ENCODE assay signal across 8 cellular contexts in genomic region chr2:200713704-200714064, GRCh38.
DNase-seq lines count a peak whose midpoint lies in the region; ATAC-seq, FAIRE-seq and TF ChIP-seq lines count a peak whose summit lies in the region.

No MANE protein-coding gene starts in this region.

- peak overlapping the region; percentile 81 for H3K4me2 ChIP-seq in GM23248 (ENCODE audit: unreplicated experiment)
- no peak overlapping the region for H3K4me2 ChIP-seq in fibroblast of lung (ENCODE audit: extremely low read depth, insufficient read depth, low read length)

- ATAC-seq in GM21737 (IDR thresholded peaks at IDR 0.05; ENCODE audit: unreplicated experiment): no peak
- no peak for ATAC-seq in HG03139 (IDR thresholded peaks at IDR 0.05; ENCODE audit: unreplicated experiment)

- peaks cover 7% of the 10 kb centered on the region; the same call in 1 of the 2 replicates for H3F3A ChIP-seq in GM23248 (ENCODE audit: insufficient read depth)

- H3K9ac ChIP-seq in GM23248: peak overlapping the region; percentile 69
- no peak overlapping the region for H3K9ac ChIP-seq in fibroblast of lung (ENCODE audit: insufficient read depth, low read length)

- H3K27me3 ChIP-seq in GM23248 (replicated peaks; ENCODE audit: insufficient read depth) (no peaks in the 10 kb centered on the region), fibroblast of lung (ENCODE audit: control insufficient read depth, insufficient read depth, low read length) (no peaks in the 10 kb centered on the region), small intestine (ENCODE audit: control insufficient read depth in 2 of 2, insufficient read depth in 2 of 2, low read length in 2 of 2) (no peaks in the 10 kb centered on the region)

- no peaks in the 10 kb centered on the region for H3K9me3 ChIP-seq in GM23248 (ENCODE audit: low read depth)
- H3K9me3 ChIP-seq in fibroblast of lung (ENCODE audit: control insufficient read depth, insufficient read depth, low read depth, low read length): no peaks in the 10 kb centered on the region
- H3K9me3 ChIP-seq in small intestine (ENCODE audit: control insufficient read depth, low read depth): no peaks in the 10 kb centered on the region

- peaks cover 23% of the 10 kb centered on the region for H3K4me1 ChIP-seq in GM23248 (ENCODE audit: insufficient read depth)
- H3K4me1 ChIP-seq in fibroblast of lung (ENCODE audit: control insufficient read depth, extremely low read depth, insufficient read depth, low read length): peaks cover 3% of the 10 kb centered on the region
- H3K4me1 ChIP-seq in small intestine (ENCODE audit: control insufficient read depth in 2 of 2, insufficient read depth in 1 of 2, low read depth in 1 of 2, low read length in 1 of 2): no peaks in the 10 kb centered on the region

- no peaks in the 10 kb centered on the region for H3K9me2 ChIP-seq in GM23248 (ENCODE audit: insufficient read depth)

- WGBS in GM23248 (ENCODE audit: low coverage in 1 of 2, low lambda C conversion rate in 2 of 2, missing lambda C conversion rate in 2 of 2), 2 experiments: 73 to 84% methylated on average over 4 of the region's 4 CpGs
- 92 to 99% (median 94%) methylated on average over 4 of the region's 4 CpGs for WGBS in small intestine, 3 donors

- in situ Hi-C loops in GM23248 (cut with MboI): no loop called here

- DNase-seq in GM23248 (no peak), fibroblast of lung (ENCODE audit: low read depth in 2 of 2) (no peak), small intestine (no peak), C1 segment of cervical spinal cord (lab: John Stamatoyannopoulos, UW) (no peak), COLO668 (lab: John Stamatoyannopoulos, UW; ENCODE audit: unreplicated experiment) (no peak)
- DNase-seq in activated CD4-positive, alpha-beta T cell treated with anti-CD3 and anti-CD28 coated beads, Interleukin-2, amount 50 U/mL, for 48 hours: peak; percentile 33 to 38

- H3K36me3 ChIP-seq in GM23248 (ENCODE audit: low read depth) (no peaks in the 10 kb centered on the region), fibroblast of lung (ENCODE audit: control insufficient read depth, insufficient read depth, low read length) (no peaks in the 10 kb centered on the region), small intestine (ENCODE audit: control insufficient read depth in 2 of 2, insufficient read depth in 2 of 2, low read length in 2 of 2) (no peaks in the 10 kb centered on the region)

- no peaks in the 10 kb centered on the region for H3K79me2 ChIP-seq in GM23248 (ENCODE audit: insufficient read depth)
- H3K79me2 ChIP-seq in fibroblast of lung (ENCODE audit: control insufficient read depth, insufficient read depth, low read length): no peaks in the 10 kb centered on the region

- no peaks in the 10 kb centered on the region for H4K20me1 ChIP-seq in GM23248 (ENCODE audit: insufficient read depth)
- H4K20me1 ChIP-seq in fibroblast of lung (ENCODE audit: control insufficient read depth, extremely low read depth, insufficient read depth, low read length): no peaks in the 10 kb centered on the region

- H2AFZ ChIP-seq in GM23248 (peak overlapping the region; percentile 76), fibroblast of lung (ENCODE audit: low read length) (no peak overlapping the region)

- H3K27ac ChIP-seq in GM23248 (peak overlapping the region; percentile 84), fibroblast of lung (ENCODE audit: insufficient read depth, low read length) (peak overlapping the region; percentile 59), small intestine (ENCODE audit: low read depth in 1 of 2, low read length in 1 of 2) (peak overlapping the region; percentile 30 to 89)

- FAIRE-seq in small intestine (lab: Jason Lieb, UNC): no peak

- H3K4me3 ChIP-seq in GM23248 (0 out of 2 replicates have a peak overlapping the region, but pooled peaks have one; percentile 63), fibroblast of lung (replicated peaks in 1 of 4; ENCODE audit: control extremely low read depth in 1 of 4, insufficient read depth in 1 of 4, low read depth in 3 of 4, low read length in 4 of 4) (no peak overlapping the region), small intestine (ENCODE audit: low read depth in 1 of 2, low read length in 2 of 2) (no peak overlapping the region)

- TF ChIP-seq CTCF in fibroblast of lung (conservative IDR thresholded peaks at IDR 0.05 in 1 of 2, IDR thresholded peaks at IDR 0.05 in 1 of 2; ENCODE audit: low read depth in 1 of 2, low read length in 2 of 2): no peak

Comparison
In these comparisons a context has a peak if more than half of its experiments do, and no peak if none do; other contexts are left out.
1. DNase-seq: peak in activated CD4-positive, alpha-beta T cell treated with anti-CD3 and anti-CD28 coated beads, Interleukin-2, amount 50 U/mL, for 48 hours (2 of 2); none in GM23248 (single experiment), fibroblast of lung (0 of 2), small intestine (single experiment), C1 segment of cervical spinal cord (0 of 14) and COLO668 (single experiment).
2. Peak in every context shown above with its lines, with median percentiles within 50 percentile points of each other: H3K27ac ChIP-seq.